In the genomic region with DNA sequence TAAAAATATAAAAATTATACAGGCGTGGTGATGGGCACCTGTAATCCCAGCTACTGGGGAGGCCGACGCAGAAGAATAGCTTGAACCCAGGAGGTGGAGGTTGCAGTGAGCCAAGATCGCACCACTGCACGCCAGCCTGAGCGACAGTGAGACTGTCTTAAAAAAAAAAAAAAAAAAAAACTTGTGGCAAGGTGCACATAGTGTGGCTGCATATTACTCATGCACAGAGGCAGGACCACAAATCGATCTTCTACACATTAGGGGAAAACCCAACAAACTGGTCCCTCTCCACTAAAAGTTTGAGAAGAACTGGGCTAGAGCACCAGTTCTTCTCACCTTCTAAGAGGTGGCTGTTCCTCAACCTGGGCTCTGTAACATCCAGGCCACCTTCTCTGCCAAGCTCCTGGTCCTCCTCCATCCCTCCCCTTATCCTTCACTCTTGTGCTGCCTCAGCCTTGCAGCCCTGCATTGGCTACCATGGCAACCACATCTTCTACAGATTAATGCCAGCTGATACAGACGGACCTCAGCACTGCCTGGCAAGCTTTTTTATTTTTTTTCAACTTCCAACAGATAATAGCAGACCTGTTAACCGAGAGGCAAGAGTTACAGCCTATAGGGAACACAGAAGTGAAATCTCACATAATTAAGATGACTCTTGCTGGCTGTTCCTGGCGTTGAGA, we compare ENCODE assay signal across 17 cellular contexts.
"Had no signal": no experiment of that assay in that cellular context is flagged by ENCODE, and none has a peak within 500 bp of the region (broad histone marks: within the 10 kb centered on the region; RNA-seq: fewer than 3 reads in every experiment).

No MANE protein-coding gene starts in this region.

- H3K27ac ChIP-seq: lower lobe of right lung, spleen, upper lobe of right lung had no signal

- H3K9me3 Mint-ChIP-seq: natural killer cell; stimulated activated memory B cell treated with anti-CD40 and anti-IgM and Interleukin-4, amounts not matched to agents 10 μg/mL and 1 μg/mL and 100 μg/mL, for 72 hours; WTC11 had no signal

- H3K4me1 ChIP-seq: lower lobe of right lung, spleen, upper lobe of right lung had no signal

- H3K4me3 ChIP-seq: lower lobe of right lung, spleen, upper lobe of right lung had no signal

- H3K27ac Mint-ChIP-seq: activated CD4-positive, alpha-beta T cell treated with anti-CD3 and anti-CD28 coated beads for 36 hours; activated naive CD8-positive, alpha-beta T cell; natural killer cell; stimulated activated memory B cell treated with anti-CD40 and anti-IgM and Interleukin-4, amounts not matched to agents 10 μg/mL and 1 μg/mL and 100 μg/mL, for 72 hours; WTC11 had no signal

- H3K4me3 Mint-ChIP-seq: activated CD4-positive, alpha-beta T cell treated with anti-CD3 and anti-CD28 coated beads for 36 hours; activated naive CD8-positive, alpha-beta T cell; natural killer cell; stimulated activated memory B cell treated with anti-CD40 and anti-IgM and Interleukin-4, amounts not matched to agents 10 μg/mL and 1 μg/mL and 100 μg/mL, for 72 hours; WTC11 had no signal

- DNase-seq: activated CD4-positive, alpha-beta T cell treated with anti-CD3 and anti-CD28 coated beads for 36 hours; activated CD4-positive, alpha-beta T cell treated with anti-CD3 and anti-CD28 coated beads, Interleukin-2, amount 50 U/mL, for 48 hours; activated T-cell treated with anti-CD3 and anti-CD28 coated beads for 4 hours; amniotic stem cell; erythroblast; foreskin melanocyte; islet precursor cell; left colon; lower lobe of right lung; natural killer cell; nucleus accumbens; spleen; stimulated activated CD4-positive, alpha-beta T cell treated with anti-CD3 and anti-CD28 coated beads, Interleukin-4, amount 100 ng/mL, for 4 hours; upper lobe of right lung had no signal

- H3K9me3 ChIP-seq: lower lobe of right lung, spleen, upper lobe of right lung had no signal

- H3K36me3 Mint-ChIP-seq: activated naive CD8-positive, alpha-beta T cell; natural killer cell; stimulated activated memory B cell treated with anti-CD40 and anti-IgM and Interleukin-4, amounts not matched to agents 10 μg/mL and 1 μg/mL and 100 μg/mL, for 72 hours; WTC11 had no signal

- ATAC-seq: activated CD4-positive, alpha-beta T cell treated with anti-CD3 and anti-CD28 coated beads for 36 hours; left colon; lower lobe of right lung; natural killer cell; stimulated activated memory B cell treated with anti-CD40 and anti-IgM and Interleukin-4, amounts not matched to agents 10 μg/mL and 1 μg/mL and 100 μg/mL, for 72 hours; upper lobe of right lung; WTC11 had no signal

- H3K4me1 Mint-ChIP-seq: activated CD4-positive, alpha-beta T cell treated with anti-CD3 and anti-CD28 coated beads for 36 hours had no signal
